In genomic region chr1:159945483-159946241, GRCh38 we compare ENCODE assay signal across 8 cellular contexts. TPM values are rescaled to one million over a fixed set of nuclear protein-coding genes. Genes with fewer than 3 reads are reported as not detected.
A peak's percentile ranks its signal among the peaks of the same experiment; 100 is the strongest.
DNase-seq lines count a peak whose midpoint lies in the region; ATAC-seq and TF ChIP-seq lines count a peak whose summit lies in the region.

IGSF9 (minus strand) TSS chr1:159945613; CDS start chr1:159943454, 2,159 bp downstream.

- peaks cover 52% of the 10 kb centered on the region for H3K4me1 Mint-ChIP-seq in brain

- no peaks in the 10 kb centered on the region for H3K9me3 ChIP-seq in iPS-18a (ENCODE audit: control insufficient read depth, low read depth, low read length)
- H3K9me3 ChIP-seq in skeletal muscle satellite cell (replicated peaks; ENCODE audit: low read length), result no peaks in the 10 kb centered on the region

- peak within 1 kb of the TSS; percentile 35 to 89 (median 85) for H3K27ac Mint-ChIP-seq in brain

- H3K27ac ChIP-seq in iPS-18a (ENCODE audit: low read length), result peak within 1 kb of the TSS; percentile 83

- H3K4me3 ChIP-seq in iPS-18a (ENCODE audit: low read length) (peak within 1 kb of the TSS; percentile 97), skeletal muscle satellite cell (ENCODE audit: low read length) (peak within 1 kb of the TSS; percentile 70)

- peaks cover 23% of the 10 kb centered on the region for H3K4me1 ChIP-seq in iPS-18a (ENCODE audit: control insufficient read depth, low read depth, low read length)
- peaks cover 8% of the 10 kb centered on the region for H3K4me1 ChIP-seq in skeletal muscle satellite cell (ENCODE audit: control insufficient read depth, insufficient read depth, low read length)

- no peaks in the 10 kb centered on the region for H3K27me3 ChIP-seq in iPS-18a (ENCODE audit: control insufficient read depth, insufficient read depth, low read length)
- H3K27me3 ChIP-seq in skeletal muscle satellite cell (ENCODE audit: control insufficient read depth, insufficient read depth, low read length), result peaks cover 68% of the 10 kb centered on the region

- no peaks in the 10 kb centered on the region for H3K36me3 Mint-ChIP-seq in brain

- peak within 1 kb of the TSS; percentile 91 for H3K4me2 ChIP-seq in skeletal muscle satellite cell (ENCODE audit: low read length)

- H3K4me3 Mint-ChIP-seq in brain, result peak within 1 kb of the TSS; percentile 90 to 97 (median 91)

- no peak for ATAC-seq in GM18519 (IDR thresholded peaks at IDR 0.05; ENCODE audit: low FRiP score, unreplicated experiment)

- H3K27me3 Mint-ChIP-seq in brain, result peaks cover 15% of the 10 kb centered on the region

- DNase-seq in SIG-M5 treated with dmso at 0.1 percent for 504 hours (lab: John Stamatoyannopoulos, UW; ENCODE audit: unreplicated experiment) (peak; percentile 30), SIG-M5 (lab: John Stamatoyannopoulos, UW) (no peak), NCI-H1436 treated with DMSO at 0.1 percent for 48 hours (lab: John Stamatoyannopoulos, UW) (peak; percentile 78), UCSD-AML1 (lab: John Stamatoyannopoulos, UW; ENCODE audit: unreplicated experiment) (peak; percentile 33)

- H3K36me3 ChIP-seq in iPS-18a (ENCODE audit: control insufficient read depth, low read depth, low read length) (peaks cover 5% of the 10 kb centered on the region), skeletal muscle satellite cell (ENCODE audit: insufficient read depth, low read length) (no peaks in the 10 kb centered on the region)

- H3K9me3 Mint-ChIP-seq in brain, result no peaks in the 10 kb centered on the region

- peak; percentile 79 to 82 for TF ChIP-seq CTCF in brain (conservative IDR thresholded peaks at IDR 0.05)

- H3K9ac ChIP-seq in iPS-18a (ENCODE audit: low read length) (peak within 1 kb of the TSS; percentile 89), skeletal muscle satellite cell (ENCODE audit: low read depth, low read length) (peak within 1 kb of the TSS; percentile 38)

RNA-seq across cellular contexts. Expression of gene IGSF9, which starts in this region (rescaled TPM):
- 43.9 TPM for polyA plus RNA-seq in brain (ENCODE audit: insufficient read depth, low read depth, low replicate concordance)
- not detected in 2 replicates for total RNA-seq in skeletal muscle satellite cell (2012; rRNA removed)
